ENCODE assay signal across 27 cellular contexts in the genomic region with DNA sequence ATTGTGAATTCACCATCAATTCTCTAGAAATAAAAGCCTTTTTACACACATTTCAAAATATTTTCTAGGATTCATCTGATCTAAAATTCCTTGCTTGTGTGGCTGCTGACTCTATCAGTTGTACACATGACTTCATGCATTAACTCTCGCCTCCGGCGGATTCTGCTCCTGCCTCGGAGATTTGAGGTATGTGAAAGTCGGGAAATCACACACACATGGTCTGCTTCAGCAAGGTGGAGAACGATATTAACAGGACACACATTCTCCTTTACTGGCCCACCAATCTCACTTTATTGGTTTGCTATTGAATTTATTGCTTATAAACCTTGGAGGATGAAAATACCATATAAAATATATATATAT.
"Had no signal": no experiment of that assay in that cellular context is flagged by ENCODE, and none has a peak within 500 bp of the region (broad histone marks: within the 10 kb centered on the region; RNA-seq: fewer than 3 reads in every experiment).

No MANE protein-coding gene starts in this region.

- H3K36me3 Mint-ChIP-seq: naive B cell; stimulated activated effector memory CD8-positive, alpha-beta T cell treated with anti-CD3 and anti-CD28 coated beads, Interleukin-12 subunit alpha, Interleukin-12 subunit beta, amount 100 ng/mL, for 72 hours had no signal

- ATAC-seq: left colon; left lung; lower lobe of right lung; natural killer cell; pancreas; right cardiac atrium; sciatic nerve; stimulated activated effector memory CD8-positive, alpha-beta T cell treated with anti-CD3 and anti-CD28 coated beads, Interleukin-12 subunit alpha, Interleukin-12 subunit beta, amount 100 ng/mL, for 72 hours had no signal

- H3K27me3 Mint-ChIP-seq: naive B cell; stimulated activated naive CD8-positive, alpha-beta T cell treated with anti-CD3 and anti-CD28 coated beads, Interleukin-15, Interleukin-2, amounts not matched to agents 100 ng/mL and 50 ng/mL, for 24 hours had no signal

- H3K4me3 Mint-ChIP-seq: immature natural killer cell; naive B cell; natural killer cell; nephron progenitor cell; stimulated activated effector memory CD8-positive, alpha-beta T cell treated with anti-CD3 and anti-CD28 coated beads, Interleukin-12 subunit alpha, Interleukin-12 subunit beta, amount 100 ng/mL, for 72 hours; stimulated activated naive CD8-positive, alpha-beta T cell treated with anti-CD3 and anti-CD28 coated beads, Interleukin-15, Interleukin-2, amounts not matched to agents 100 ng/mL and 50 ng/mL, for 24 hours had no signal

- H3K9me3 ChIP-seq: lower lobe of right lung, pancreas, prostate gland, suprapubic skin, thoracic aorta, tibial artery, uterus had no signal

- H3K4me3 ChIP-seq: left lung, lower lobe of right lung, pancreas, prostate gland, skin epidermis, spleen, suprapubic skin, thoracic aorta, tibial artery, uterus had no signal

- H3K27ac Mint-ChIP-seq: immature natural killer cell; naive B cell; natural killer cell; stimulated activated effector memory CD8-positive, alpha-beta T cell treated with anti-CD3 and anti-CD28 coated beads, Interleukin-12 subunit alpha, Interleukin-12 subunit beta, amount 100 ng/mL, for 72 hours; stimulated activated naive CD8-positive, alpha-beta T cell treated with anti-CD3 and anti-CD28 coated beads, Interleukin-15, Interleukin-2, amounts not matched to agents 100 ng/mL and 50 ng/mL, for 24 hours had no signal

- H3K36me3 ChIP-seq: left lung, lower lobe of right lung, pancreas, prostate gland, spleen, suprapubic skin, thoracic aorta, tibial artery, uterus had no signal

- H3K27me3 ChIP-seq: left lung, pancreas, spleen, suprapubic skin, tibial artery, uterus had no signal

- H3K27ac ChIP-seq: left lung, lower lobe of right lung, pancreas, prostate gland, skin epidermis, spleen, suprapubic skin, thoracic aorta, tibial artery, uterus had no signal

- DNase-seq: hypothalamus; immature natural killer cell; kidney; left colon; left lung; lower lobe of right lung; mammary epithelial cell; mesenchymal stem cell; naive B cell; natural killer cell; nephron progenitor cell; nucleus accumbens; pancreas; posterior cingulate gyrus; right cardiac atrium; spleen; stimulated activated CD4-positive, alpha-beta T cell treated with anti-CD3 and anti-CD28 coated beads, Interleukin-4, amount 100 ng/mL, for 24 hours; stimulated activated naive CD4-positive, alpha-beta T cell; tibial artery; uterus had no signal

- H3K4me1 ChIP-seq: left lung, lower lobe of right lung, pancreas, prostate gland, spleen, suprapubic skin, tibial artery, uterus had no signal

- H3K4me1 Mint-ChIP-seq: naive B cell; nephron progenitor cell; stimulated activated effector memory CD8-positive, alpha-beta T cell treated with anti-CD3 and anti-CD28 coated beads, Interleukin-12 subunit alpha, Interleukin-12 subunit beta, amount 100 ng/mL, for 72 hours had no signal
